1 cellular context compared by ENCODE assay signal in the genomic region with DNA sequence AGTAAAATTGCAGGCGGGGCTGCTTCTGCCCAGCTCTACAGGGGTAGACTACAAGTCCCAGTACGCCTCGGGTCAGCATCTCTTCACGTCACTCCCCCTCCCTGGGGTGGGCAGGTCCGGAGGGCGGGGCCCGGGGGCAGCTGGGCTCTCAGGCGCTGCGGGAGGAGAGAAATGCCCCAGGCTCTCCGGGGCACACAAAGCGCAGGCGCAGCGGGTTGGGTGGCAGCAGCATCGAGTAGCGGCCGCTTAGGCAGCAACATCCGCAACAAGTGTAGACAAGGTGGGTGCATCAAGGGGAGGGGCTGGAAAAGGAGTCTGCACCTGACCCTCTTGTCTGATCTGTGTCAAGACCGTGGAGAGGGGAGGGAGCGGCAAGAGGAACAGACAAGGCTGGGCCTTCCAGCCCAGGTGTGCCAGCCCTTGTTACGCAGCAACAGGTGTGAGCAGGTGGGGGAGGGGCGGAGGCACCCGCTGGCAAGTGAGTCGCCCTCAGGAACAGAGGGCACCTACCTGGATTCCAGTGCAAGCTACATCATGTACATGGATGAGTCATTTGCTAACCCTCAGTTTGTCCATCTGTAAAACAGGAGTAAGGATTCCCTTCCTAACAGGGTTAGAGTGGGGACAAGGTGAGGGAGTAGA.
A peak's percentile ranks its signal among the peaks of the same experiment; 100 is the strongest.
TF ChIP-seq lines count a peak whose summit lies in the region.

No MANE protein-coding gene starts in this region.

TF ChIP-seq in GM12878, 131 proteins besides CTCF, POLR2A, EP300 and RAD21 (continued from another document):
- TF ChIP-seq, protein P1, sequence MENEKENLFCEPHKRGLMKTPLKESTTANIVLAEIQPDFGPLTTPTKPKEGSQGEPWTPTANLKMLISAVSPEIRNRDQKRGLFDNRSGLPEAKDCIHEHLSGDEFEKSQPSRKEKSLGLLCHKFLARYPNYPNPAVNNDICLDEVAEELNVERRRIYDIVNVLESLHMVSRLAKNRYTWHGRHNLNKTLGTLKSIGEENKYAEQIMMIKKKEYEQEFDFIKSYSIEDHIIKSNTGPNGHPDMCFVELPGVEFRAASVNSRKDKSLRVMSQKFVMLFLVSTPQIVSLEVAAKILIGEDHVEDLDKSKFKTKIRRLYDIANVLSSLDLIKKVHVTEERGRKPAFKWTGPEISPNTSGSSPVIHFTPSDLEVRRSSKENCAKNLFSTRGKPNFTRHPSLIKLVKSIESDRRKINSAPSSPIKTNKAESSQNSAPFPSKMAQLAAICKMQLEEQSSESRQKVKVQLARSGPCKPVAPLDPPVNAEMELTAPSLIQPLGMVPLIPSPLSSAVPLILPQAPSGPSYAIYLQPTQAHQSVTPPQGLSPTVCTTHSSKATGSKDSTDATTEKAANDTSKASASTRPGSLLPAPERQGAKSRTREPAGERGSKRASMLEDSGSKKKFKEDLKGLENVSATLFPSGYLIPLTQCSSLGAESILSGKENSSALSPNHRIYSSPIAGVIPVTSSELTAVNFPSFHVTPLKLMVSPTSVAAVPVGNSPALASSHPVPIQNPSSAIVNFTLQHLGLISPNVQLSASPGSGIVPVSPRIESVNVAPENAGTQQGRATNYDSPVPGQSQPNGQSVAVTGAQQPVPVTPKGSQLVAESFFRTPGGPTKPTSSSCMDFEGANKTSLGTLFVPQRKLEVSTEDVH (IDR thresholded peaks at IDR 0.05; ENCODE audit: low read depth, partially characterized antibody) = no peak
- TF ChIP-seq, protein P2, sequence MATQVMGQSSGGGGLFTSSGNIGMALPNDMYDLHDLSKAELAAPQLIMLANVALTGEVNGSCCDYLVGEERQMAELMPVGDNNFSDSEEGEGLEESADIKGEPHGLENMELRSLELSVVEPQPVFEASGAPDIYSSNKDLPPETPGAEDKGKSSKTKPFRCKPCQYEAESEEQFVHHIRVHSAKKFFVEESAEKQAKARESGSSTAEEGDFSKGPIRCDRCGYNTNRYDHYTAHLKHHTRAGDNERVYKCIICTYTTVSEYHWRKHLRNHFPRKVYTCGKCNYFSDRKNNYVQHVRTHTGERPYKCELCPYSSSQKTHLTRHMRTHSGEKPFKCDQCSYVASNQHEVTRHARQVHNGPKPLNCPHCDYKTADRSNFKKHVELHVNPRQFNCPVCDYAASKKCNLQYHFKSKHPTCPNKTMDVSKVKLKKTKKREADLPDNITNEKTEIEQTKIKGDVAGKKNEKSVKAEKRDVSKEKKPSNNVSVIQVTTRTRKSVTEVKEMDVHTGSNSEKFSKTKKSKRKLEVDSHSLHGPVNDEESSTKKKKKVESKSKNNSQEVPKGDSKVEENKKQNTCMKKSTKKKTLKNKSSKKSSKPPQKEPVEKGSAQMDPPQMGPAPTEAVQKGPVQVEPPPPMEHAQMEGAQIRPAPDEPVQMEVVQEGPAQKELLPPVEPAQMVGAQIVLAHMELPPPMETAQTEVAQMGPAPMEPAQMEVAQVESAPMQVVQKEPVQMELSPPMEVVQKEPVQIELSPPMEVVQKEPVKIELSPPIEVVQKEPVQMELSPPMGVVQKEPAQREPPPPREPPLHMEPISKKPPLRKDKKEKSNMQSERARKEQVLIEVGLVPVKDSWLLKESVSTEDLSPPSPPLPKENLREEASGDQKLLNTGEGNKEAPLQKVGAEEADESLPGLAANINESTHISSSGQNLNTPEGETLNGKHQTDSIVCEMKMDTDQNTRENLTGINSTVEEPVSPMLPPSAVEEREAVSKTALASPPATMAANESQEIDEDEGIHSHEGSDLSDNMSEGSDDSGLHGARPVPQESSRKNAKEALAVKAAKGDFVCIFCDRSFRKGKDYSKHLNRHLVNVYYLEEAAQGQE (IDR thresholded peaks at IDR 0.05; ENCODE audit: low read depth, low read length) = no peak
- no peak for TF ChIP-seq SRF (IDR thresholded peaks at IDR 0.05; ENCODE audit: low read depth in 2 of 2, low read length in 2 of 2)
- TF ChIP-seq, protein P3, sequence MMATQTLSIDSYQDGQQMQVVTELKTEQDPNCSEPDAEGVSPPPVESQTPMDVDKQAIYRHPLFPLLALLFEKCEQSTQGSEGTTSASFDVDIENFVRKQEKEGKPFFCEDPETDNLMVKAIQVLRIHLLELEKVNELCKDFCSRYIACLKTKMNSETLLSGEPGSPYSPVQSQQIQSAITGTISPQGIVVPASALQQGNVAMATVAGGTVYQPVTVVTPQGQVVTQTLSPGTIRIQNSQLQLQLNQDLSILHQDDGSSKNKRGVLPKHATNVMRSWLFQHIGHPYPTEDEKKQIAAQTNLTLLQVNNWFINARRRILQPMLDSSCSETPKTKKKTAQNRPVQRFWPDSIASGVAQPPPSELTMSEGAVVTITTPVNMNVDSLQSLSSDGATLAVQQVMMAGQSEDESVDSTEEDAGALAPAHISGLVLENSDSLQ (IDR thresholded peaks at IDR 0.05) = peak; percentile 39
- peak; percentile 53; the same call in 1 of the 2 replicates for TF ChIP-seq CREM (IDR thresholded peaks at IDR 0.05; ENCODE audit: low read depth)
- peak; percentile 82 for TF ChIP-seq HCFC1 (IDR thresholded peaks at IDR 0.05; ENCODE audit: low read length)
- TF ChIP-seq, protein P4, sequence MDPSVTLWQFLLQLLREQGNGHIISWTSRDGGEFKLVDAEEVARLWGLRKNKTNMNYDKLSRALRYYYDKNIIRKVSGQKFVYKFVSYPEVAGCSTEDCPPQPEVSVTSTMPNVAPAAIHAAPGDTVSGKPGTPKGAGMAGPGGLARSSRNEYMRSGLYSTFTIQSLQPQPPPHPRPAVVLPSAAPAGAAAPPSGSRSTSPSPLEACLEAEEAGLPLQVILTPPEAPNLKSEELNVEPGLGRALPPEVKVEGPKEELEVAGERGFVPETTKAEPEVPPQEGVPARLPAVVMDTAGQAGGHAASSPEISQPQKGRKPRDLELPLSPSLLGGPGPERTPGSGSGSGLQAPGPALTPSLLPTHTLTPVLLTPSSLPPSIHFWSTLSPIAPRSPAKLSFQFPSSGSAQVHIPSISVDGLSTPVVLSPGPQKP (IDR thresholded peaks at IDR 0.05; ENCODE audit: low read depth, low read length) = no peak
- no peak for TF ChIP-seq KDM1A (IDR thresholded peaks at IDR 0.05; ENCODE audit: borderline replicate concordance)
- TF ChIP-seq SMAD1 (IDR thresholded peaks at IDR 0.05; ENCODE audit: low read depth, partially characterized antibody) = no peak
- peak; percentile 45 for TF ChIP-seq NRF1 (conservative IDR thresholded peaks at IDR 0.05; ENCODE audit: low read depth, low read length)
